Comparison of ENCODE assay signal across 11 cellular contexts in the genomic region with DNA sequence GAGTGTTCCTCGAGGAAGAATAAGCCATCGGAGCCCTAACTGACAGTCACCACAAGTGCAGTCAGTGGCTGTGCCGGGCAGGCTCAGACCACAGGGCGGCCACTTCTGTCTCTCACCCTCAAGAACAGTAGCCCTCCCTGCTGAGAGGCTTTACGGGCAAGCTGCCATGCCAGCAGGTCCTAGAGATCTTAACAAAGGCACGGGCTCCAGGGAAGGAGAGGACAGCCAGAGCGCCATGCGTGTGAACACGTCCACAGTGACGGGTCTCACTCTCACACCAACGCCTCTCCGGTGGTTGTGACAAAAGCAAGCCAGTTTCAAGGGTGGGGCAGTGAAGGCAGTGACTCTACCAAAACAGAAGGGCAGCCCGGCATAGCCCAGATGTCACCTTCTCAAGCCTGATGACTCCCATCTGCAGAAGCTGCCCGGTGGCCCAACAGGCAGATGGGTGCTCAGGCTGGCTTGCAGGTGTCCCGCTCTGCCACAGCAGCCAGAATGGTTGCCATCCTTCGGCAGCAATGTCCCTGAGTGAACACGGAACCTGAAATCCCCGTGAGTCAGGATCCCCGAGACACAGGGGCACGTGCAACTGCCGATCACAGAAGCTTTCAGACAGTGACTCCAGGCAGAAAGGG.
DNase-seq lines count a peak whose midpoint lies in the region; ATAC-seq and TF ChIP-seq lines count a peak whose summit lies in the region.
"Had no signal": no experiment of that assay in that cellular context is flagged by ENCODE, and none has a peak within 500 bp of the region (broad histone marks: within the 10 kb centered on the region; RNA-seq: fewer than 3 reads in every experiment).

No MANE protein-coding gene starts in this region.

- H3K27ac Mint-ChIP-seq in CD4-positive, CD25-positive, alpha-beta regulatory T cell: peak overlapping the region; percentile 83 to 98 (median 91)
- H3K27ac Mint-ChIP-seq in IgD-negative memory B cell (peak overlapping the region; percentile 94 to 99 (median 98)), natural killer cell (peak overlapping the region; percentile 96 to 99)
- H3K27ac Mint-ChIP-seq: HFFc6 had no signal

- DNase-seq in CD4-positive, CD25-positive, alpha-beta regulatory T cell: no peak
- DNase-seq in colonic mucosa (no peak), natural killer cell (peak; percentile 63), T-helper 9 cell (no peak), SIG-M5 treated with dmso at 0.1 percent for 504 hours (lab: John Stamatoyannopoulos, UW; ENCODE audit: unreplicated experiment) (no peak), HAP-1 (ENCODE audit: low spot score in 2 of 2) (no peak)
- DNase-seq: Caco-2, HFFc6 had no signal

- H3K9ac ChIP-seq in colonic mucosa (ENCODE audit: low read depth in 2 of 2, low read length in 2 of 2): no peak overlapping the region

- no peak overlapping the region for H3K4me3 ChIP-seq in CD4-positive, CD25-positive, alpha-beta regulatory T cell (ENCODE audit: low read depth, low read length)
- no peak overlapping the region for H3K4me3 ChIP-seq in colonic mucosa
- no peak overlapping the region for H3K4me3 ChIP-seq in HAP-1
- H3K4me3 ChIP-seq: K562 had no signal

- TF ChIP-seq CTCF in colonic mucosa (IDR thresholded peaks at IDR 0.05) (no peak), natural killer cell (IDR thresholded peaks at IDR 0.05) (no peak)

- H3K4me1 ChIP-seq in CD4-positive, CD25-positive, alpha-beta regulatory T cell (ENCODE audit: control insufficient read depth, insufficient read depth, low read length, poor library complexity, severe bottlenecking): peaks cover 91% of the 10 kb centered on the region
- peaks cover 11% of the 10 kb centered on the region for H3K4me1 ChIP-seq in colonic mucosa
- no peaks in the 10 kb centered on the region for H3K4me1 ChIP-seq in HAP-1
- H3K4me1 ChIP-seq: Caco-2 had no signal

- H3K27me3 ChIP-seq in CD4-positive, CD25-positive, alpha-beta regulatory T cell (ENCODE audit: control insufficient read depth, insufficient read depth, low read length): no peaks in the 10 kb centered on the region
- no peaks in the 10 kb centered on the region for H3K27me3 ChIP-seq in colonic mucosa
- no peaks in the 10 kb centered on the region for H3K27me3 ChIP-seq in HAP-1 (ENCODE audit: low read depth)

- H3K36me3 ChIP-seq in CD4-positive, CD25-positive, alpha-beta regulatory T cell (ENCODE audit: control insufficient read depth, insufficient read depth, low read length): peaks cover 7% of the 10 kb centered on the region
- no peaks in the 10 kb centered on the region for H3K36me3 ChIP-seq in colonic mucosa
- peaks cover 3% of the 10 kb centered on the region; the same call in 1 of the 2 replicates for H3K36me3 ChIP-seq in HAP-1 (replicated peaks)

- peaks cover 5% of the 10 kb centered on the region for H3K36me3 Mint-ChIP-seq in CD4-positive, CD25-positive, alpha-beta regulatory T cell
- H3K36me3 Mint-ChIP-seq in IgD-negative memory B cell: no peaks in the 10 kb centered on the region
- no peaks in the 10 kb centered on the region for H3K36me3 Mint-ChIP-seq in natural killer cell

- intact Hi-C loops in colonic mucosa (cut with DNase I): no loop called here
- intact Hi-C loops in natural killer cell (cut with micrococcal nuclease): no loop called here

- no peak for ATAC-seq in CD4-positive, CD25-positive, alpha-beta regulatory T cell (ENCODE audit: low read depth in 2 of 2)
- ATAC-seq in natural killer cell (peak; percentile 65 to 73 (median 69)), HG02763 (IDR thresholded peaks at IDR 0.05; ENCODE audit: unreplicated experiment) (no peak)

- H3K9me3 ChIP-seq in CD4-positive, CD25-positive, alpha-beta regulatory T cell (ENCODE audit: control insufficient read depth in 2 of 2, low read length in 2 of 2): no peaks in the 10 kb centered on the region
- H3K9me3 ChIP-seq in colonic mucosa (no peaks in the 10 kb centered on the region), HAP-1 (no peaks in the 10 kb centered on the region)
- H3K9me3 ChIP-seq: Caco-2 had no signal

- no peaks in the 10 kb centered on the region for H3K27me3 Mint-ChIP-seq in CD4-positive, CD25-positive, alpha-beta regulatory T cell
- H3K27me3 Mint-ChIP-seq in IgD-negative memory B cell (peaks cover 3% of the 10 kb centered on the region), natural killer cell (ENCODE audit: low read depth in 2 of 2) (no peaks in the 10 kb centered on the region)

- H3K27ac ChIP-seq in CD4-positive, CD25-positive, alpha-beta regulatory T cell (ENCODE audit: insufficient read depth, low read length, poor library complexity, severe bottlenecking): peak overlapping the region; percentile 48
- H3K27ac ChIP-seq in colonic mucosa: peak overlapping the region; percentile 55

- peak overlapping the region in 3 of 4 donors; percentile 56 to 89 (median 63) for H3K4me3 Mint-ChIP-seq in CD4-positive, CD25-positive, alpha-beta regulatory T cell
- peak overlapping the region; percentile 12 to 86 (median 82) for H3K4me3 Mint-ChIP-seq in IgD-negative memory B cell
- peak overlapping the region; percentile 77 for H3K4me3 Mint-ChIP-seq in natural killer cell
- H3K4me3 Mint-ChIP-seq: HFFc6 had no signal

- peaks cover 0 to 2% (median 0%) of the 10 kb centered on the region in 7 donors for H3K9me3 Mint-ChIP-seq in CD4-positive, CD25-positive, alpha-beta regulatory T cell
- H3K9me3 Mint-ChIP-seq in IgD-negative memory B cell (no peaks in the 10 kb centered on the region), natural killer cell (no peaks in the 10 kb centered on the region)
- H3K9me3 Mint-ChIP-seq: HFFc6 had no signal

- in situ Hi-C loops in HAP-1 (cut with MboI; ENCODE audit: low sequenced_read_pairs): no loop called here

- peaks cover 14 to 93% (median 51%) of the 10 kb centered on the region in 4 donors for H3K4me1 Mint-ChIP-seq in CD4-positive, CD25-positive, alpha-beta regulatory T cell
- H3K4me1 Mint-ChIP-seq in IgD-negative memory B cell: peaks cover 56 to 84% (median 62%) of the 10 kb centered on the region in 3 donors
- H3K4me1 Mint-ChIP-seq in natural killer cell: peaks cover 56 to 91% of the 10 kb centered on the region in 2 donors

Comparison
In these comparisons a context has a peak if more than half of its experiments do, and no peak if none do; other contexts are left out.
1. ATAC-seq: peak in natural killer cell (3 of 3); none in CD4-positive, CD25-positive, alpha-beta regulatory T cell (0 of 2) and HG02763 (single experiment).
2. Peak in every context shown above with its lines, with median percentiles within 50 percentile points of each other: H3K27ac Mint-ChIP-seq and H3K4me3 Mint-ChIP-seq.